Comparison of ENCODE assay signal across 8 cellular contexts in the genomic region with DNA sequence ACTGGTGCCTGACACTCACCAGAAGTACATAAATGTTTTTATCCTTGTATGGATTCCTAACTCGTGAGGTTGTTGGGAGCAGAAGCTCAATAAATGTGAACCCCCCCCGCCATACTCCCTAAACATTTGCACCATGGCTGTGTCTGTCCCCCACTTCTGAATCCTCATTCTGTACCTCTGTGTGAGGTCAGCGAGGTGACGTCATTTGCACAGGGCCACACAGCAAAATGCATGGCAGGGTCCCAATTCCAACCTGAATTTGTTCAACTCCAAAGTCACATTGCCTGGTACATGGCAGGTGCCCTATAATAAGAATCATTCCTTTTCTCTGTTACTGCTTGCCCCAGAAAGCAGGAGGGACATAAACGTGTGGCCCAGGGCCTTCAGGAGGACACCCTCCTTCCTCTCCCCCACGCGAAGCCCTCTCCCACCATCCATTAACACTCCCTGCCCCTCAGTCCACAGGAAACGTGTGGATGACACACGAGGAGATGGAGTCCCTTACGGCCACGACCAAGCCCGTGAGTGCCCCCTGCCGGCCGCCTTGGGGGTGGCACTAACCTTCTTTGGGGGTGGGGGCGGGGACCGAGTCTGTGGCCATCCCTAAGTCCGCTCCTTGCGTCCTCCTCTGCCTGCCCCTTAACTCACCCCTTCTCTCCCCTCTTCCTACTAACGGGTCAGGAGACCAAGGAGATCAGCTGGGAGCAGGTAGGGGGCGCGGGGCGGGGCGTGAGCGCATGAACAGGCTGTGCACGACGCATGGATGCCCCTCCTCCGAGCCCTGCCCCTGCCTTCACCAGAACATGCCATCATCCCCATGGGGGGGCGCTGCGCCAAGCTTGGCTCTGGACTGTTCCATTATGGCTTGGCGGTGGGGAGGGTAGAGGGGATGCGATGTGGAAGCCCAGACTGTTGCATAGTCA. TPM values are rescaled to one million over a fixed set of nuclear protein-coding genes. Genes with fewer than 3 reads are reported as not detected.
A peak's percentile ranks its signal among the peaks of the same experiment; 100 is the strongest.
DNase-seq lines count a peak whose midpoint lies in the region; ATAC-seq and TF ChIP-seq lines count a peak whose summit lies in the region.

No MANE protein-coding gene starts in this region.

- no peaks in the 10 kb centered on the region for H3K27me3 ChIP-seq in BE2C

- ATAC-seq in omental fat pad (ENCODE audit: low FRiP score) (no peak), GM18858 (IDR thresholded peaks at IDR 0.05; ENCODE audit: unreplicated experiment) (no peak)

- TF ChIP-seq CTCF in BE2C (IDR thresholded peaks at IDR 0.05; ENCODE audit: low read depth, low read length) (peak; percentile 83), HFF-Myc (IDR thresholded peaks at IDR 0.05; ENCODE audit: low read depth, low read length, missing control alignments) (peak; percentile 84), omental fat pad (IDR thresholded peaks at IDR 0.05) (peak in 1 of 3 donors; percentile 47)

- peaks cover 4% of the 10 kb centered on the region for H3K4me1 ChIP-seq in BE2C

- H3K4me3 ChIP-seq in BE2C (ENCODE audit: low read depth, low read length) (peak overlapping the region; percentile 47), HFF-Myc (replicated peaks; ENCODE audit: low read depth, low read length) (no peak overlapping the region)

- no peaks in the 10 kb centered on the region for H3K9me3 ChIP-seq in BE2C

- peak; percentile 93 for DNase-seq in BE2C
- no peak for DNase-seq in HFF-Myc (ENCODE audit: extremely low read depth, low read depth)
- DNase-seq in RPMI8226: peak; percentile 73
- peak; percentile 71 to 74 (median 73) for DNase-seq in activated naive CD4-positive, alpha-beta T cell (lab: John Stamatoyannopoulos, UW)
- DNase-seq in germinal center (ENCODE audit: low spot score): peak; percentile 84
- peak; percentile 90 for DNase-seq in omental fat pad (ENCODE audit: low spot score)
- DNase-seq in superior temporal gyrus (ENCODE audit: extremely low spot score): peak; percentile 80

- H3K36me3 ChIP-seq in BE2C: no peaks in the 10 kb centered on the region; the same call in 1 of the 2 replicates

RNA-seq across cellular contexts. Expression of gene HRC, which starts 9.4 kb away (rescaled TPM):
- 0.22 TPM for polyA plus RNA-seq in BE2C (2012; ENCODE audit: insufficient read depth, insufficient read length, low read depth)
- total RNA-seq in omental fat pad: 10 to 100 TPM in 1 of 4 donors, 1 to 10 TPM in 1, under 1 TPM in 2; 0.74 to 13.1 (median 1.7) TPM

RNA-seq across cellular contexts. Expression of gene TRPM4, which starts 11.8 kb away (rescaled TPM):
- 4.1 TPM for polyA plus RNA-seq in BE2C (2012; ENCODE audit: insufficient read depth, insufficient read length, low read depth)
- total RNA-seq in omental fat pad: 10 to 100 TPM in 2 of 4 donors, 1 to 10 TPM in 2; 7.2 to 26.0 (median 10.6) TPM

RNA-seq across cellular contexts. Expression of gene PPFIA3, which starts 26.4 kb away (rescaled TPM):
- polyA plus RNA-seq in BE2C (2012; ENCODE audit: insufficient read depth, insufficient read length, low read depth): 44.4 TPM
- 10 to 100 TPM in 1 of 4 donors, 1 to 10 TPM in 3; 1.6 to 11.2 (median 4.1) TPM for total RNA-seq in omental fat pad

RNA-seq across cellular contexts. Expression of gene C19orf73, which starts 26.8 kb away (rescaled TPM):
- 1.3 TPM for polyA plus RNA-seq in BE2C (2012; ENCODE audit: insufficient read depth, insufficient read length, low read depth)
- total RNA-seq in omental fat pad: 1 to 10 TPM; 1.6 to 3.5 (median 2.9) TPM

RNA-seq across cellular contexts. Expression of gene LIN7B, which starts 31.6 kb away (rescaled TPM):
- polyA plus RNA-seq in BE2C (2012; ENCODE audit: insufficient read depth, insufficient read length, low read depth): 22.0 TPM
- 1 to 10 TPM in 3 of 4 donors, not detected in 1; 3.7 to 9.0 (median 3.9) TPM for total RNA-seq in omental fat pad
